ENCODE assay signal across 6 cellular contexts in genomic region chr11:88087281-88087680, GRCh38.
"Had no signal": no experiment of that assay in that cellular context is flagged by ENCODE, and none has a peak within 500 bp of the region (broad histone marks: within the 10 kb centered on the region; RNA-seq: fewer than 3 reads in every experiment).

No MANE protein-coding gene starts in this region.

- H3K4me3 Mint-ChIP-seq: IgD-negative memory B cell had no signal

- H3K27ac ChIP-seq: HL-60 had no signal

- ATAC-seq: HepG2, K562 had no signal

- DNase-seq: IMR-90, KBM-7 had no signal

- H3K4me1 Mint-ChIP-seq: IgD-negative memory B cell had no signal

- H3K27ac Mint-ChIP-seq: IgD-negative memory B cell had no signal

- H3K36me3 Mint-ChIP-seq: IgD-negative memory B cell had no signal

- H3K9me3 Mint-ChIP-seq: IgD-negative memory B cell had no signal

- H3K4me3 ChIP-seq: K562 had no signal

- H3K27me3 Mint-ChIP-seq: IgD-negative memory B cell had no signal
